ENCODE assay signal across 18 cellular contexts in the genomic region with DNA sequence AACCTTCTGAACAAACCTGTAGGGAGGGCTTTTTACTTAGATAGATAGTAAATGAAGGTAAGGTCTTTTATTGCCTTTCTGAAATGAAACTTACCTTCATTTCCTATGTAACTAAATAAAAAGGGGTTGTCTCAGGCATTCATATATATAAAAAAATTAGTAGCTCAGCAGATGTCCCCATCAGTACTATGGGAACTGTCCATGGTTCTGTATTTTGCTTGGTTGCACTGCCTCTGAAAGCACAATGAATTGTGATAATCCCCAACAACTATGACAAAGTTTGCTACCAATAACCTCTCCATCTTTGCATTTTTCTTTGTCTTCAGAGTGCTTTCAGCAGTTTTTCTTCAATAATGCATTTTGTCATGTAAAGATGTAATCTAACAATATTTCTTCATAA.
DNase-seq lines count a peak whose midpoint lies in the region; ATAC-seq and TF ChIP-seq lines count a peak whose summit lies in the region.
"Had no signal": no experiment of that assay in that cellular context is flagged by ENCODE, and none has a peak within 500 bp of the region (broad histone marks: within the 10 kb centered on the region; RNA-seq: fewer than 3 reads in every experiment).

No MANE protein-coding gene starts in this region.

- H3K4me1 Mint-ChIP-seq in endothelial cell (ENCODE audit: unreplicated experiment), result no peaks in the 10 kb centered on the region
- H3K4me1 Mint-ChIP-seq: neural crest cell; stimulated activated naive CD8-positive, alpha-beta T cell treated with anti-CD3 and anti-CD28 coated beads, Interleukin-15, amount 100 ng/mL, for 72 hours had no signal

- intact Hi-C loops in gastrocnemius medialis (cut with DNase I; ENCODE audit: low total_unique reads), result no loop called here

- H3K27me3 ChIP-seq in brain microvascular endothelial cell (replicated peaks) (no peaks in the 10 kb centered on the region), liver (ENCODE audit: control insufficient read depth in 4 of 4, insufficient read depth in 4 of 4, low read length in 3 of 4) (no peaks in the 10 kb centered on the region), gastrocnemius medialis (no peaks in the 10 kb centered on the region)
- H3K27me3 ChIP-seq: dorsolateral prefrontal cortex, sigmoid colon, SJSA1 had no signal

- no peak overlapping the region for H3K9ac ChIP-seq in liver (ENCODE audit: low read depth in 1 of 2, low read length in 2 of 2)

- H3K36me3 ChIP-seq in brain microvascular endothelial cell (replicated peaks), result no peaks in the 10 kb centered on the region
- H3K36me3 ChIP-seq in liver (ENCODE audit: control insufficient read depth in 4 of 4, insufficient read depth in 3 of 4, low read depth in 1 of 4, low read length in 3 of 4), result no peaks in the 10 kb centered on the region
- H3K36me3 ChIP-seq in gastrocnemius medialis, result no peaks in the 10 kb centered on the region
- H3K36me3 ChIP-seq: sigmoid colon, SJSA1 had no signal

- DNase-seq in EL (peak; percentile 13), NAMALWA (ENCODE audit: low spot score) (peak; percentile 26), brain microvascular endothelial cell (peak; percentile 32), gastrocnemius medialis (no peak), endothelial cell (ENCODE audit: low spot score) (no peak)
- no peak for DNase-seq in stimulated activated CD4-positive, alpha-beta T cell treated with anti-CD3 and anti-CD28 coated beads, Interleukin-2, amount 100 ng/mL, for 48 hours
- DNase-seq: activated T-cell treated with anti-CD3 and anti-CD28 coated beads for 4 hours; dorsolateral prefrontal cortex; GF-D8; NCI-H2081; NCI-H774; sigmoid colon; stimulated activated naive CD8-positive, alpha-beta T cell treated with anti-CD3 and anti-CD28 coated beads, Interleukin-15, amount 100 ng/mL, for 72 hours had no signal

- no peak for TF ChIP-seq POLR2A in gastrocnemius medialis (IDR thresholded peaks at IDR 0.05)

- H3K27ac Mint-ChIP-seq in endothelial cell (ENCODE audit: unreplicated experiment), result no peak overlapping the region
- H3K27ac Mint-ChIP-seq: stimulated activated naive CD8-positive, alpha-beta T cell treated with anti-CD3 and anti-CD28 coated beads, Interleukin-15, amount 100 ng/mL, for 72 hours had no signal

- ATAC-seq in gastrocnemius medialis, result no peak
- ATAC-seq in HG03196 (IDR thresholded peaks at IDR 0.05; ENCODE audit: unreplicated experiment), result no peak
- ATAC-seq: stimulated activated naive CD8-positive, alpha-beta T cell treated with anti-CD3 and anti-CD28 coated beads, Interleukin-15, amount 100 ng/mL, for 72 hours had no signal

- H3K4me1 ChIP-seq in liver (ENCODE audit: control insufficient read depth in 4 of 4, insufficient read depth in 4 of 4, low read length in 3 of 4) (no peaks in the 10 kb centered on the region), gastrocnemius medialis (no peaks in the 10 kb centered on the region)
- H3K4me1 ChIP-seq: SJSA1 had no signal

- in situ Hi-C loops in brain microvascular endothelial cell (cut with HindIII; ENCODE audit: low pct_ligation_motif_present, low sequenced_read_pairs) (no loop called here), gastrocnemius medialis (cut with MboI; ENCODE audit: low sequenced_read_pairs in 4 of 4) (no loop called here)

- H3K27ac ChIP-seq in brain microvascular endothelial cell, result no peak overlapping the region
- no peak overlapping the region for H3K27ac ChIP-seq in liver (ENCODE audit: low read depth in 1 of 2, low read length in 2 of 2)
- H3K27ac ChIP-seq in gastrocnemius medialis, result no peak overlapping the region
- H3K27ac ChIP-seq: dorsolateral prefrontal cortex, sigmoid colon, SJSA1, VCaP had no signal

- H3K4me3 ChIP-seq in brain microvascular endothelial cell (ENCODE audit: low read depth, low read length) (no peak overlapping the region), liver (ENCODE audit: low read depth in 1 of 3, low read length in 3 of 3) (no peak overlapping the region), gastrocnemius medialis (no peak overlapping the region)
- H3K4me3 ChIP-seq: dorsolateral prefrontal cortex, sigmoid colon, SJSA1 had no signal

- no peak for TF ChIP-seq RAD21 in liver (IDR thresholded peaks at IDR 0.05)

- H3K9me3 Mint-ChIP-seq in endothelial cell (ENCODE audit: unreplicated experiment), result no peaks in the 10 kb centered on the region
- H3K9me3 Mint-ChIP-seq: neural crest cell; stimulated activated naive CD8-positive, alpha-beta T cell treated with anti-CD3 and anti-CD28 coated beads, Interleukin-15, amount 100 ng/mL, for 72 hours had no signal

- no peaks in the 10 kb centered on the region for H3K36me3 Mint-ChIP-seq in endothelial cell (ENCODE audit: low read depth, unreplicated experiment)

- no peak overlapping the region for H3K4me3 Mint-ChIP-seq in endothelial cell (ENCODE audit: unreplicated experiment)
- H3K4me3 Mint-ChIP-seq: neural crest cell; stimulated activated naive CD8-positive, alpha-beta T cell treated with anti-CD3 and anti-CD28 coated beads, Interleukin-15, amount 100 ng/mL, for 72 hours had no signal

- TF ChIP-seq CTCF in brain microvascular endothelial cell (IDR thresholded peaks at IDR 0.05; ENCODE audit: low read depth, low read length, missing control alignments) (no peak), liver (IDR thresholded peaks at IDR 0.05; ENCODE audit: low read depth, low read length, missing input control) (no peak), gastrocnemius medialis (IDR thresholded peaks at IDR 0.05 in 4 of 5, conservative IDR thresholded peaks at IDR 0.05 in 1 of 5) (no peak), endothelial cell (IDR thresholded peaks at IDR 0.05; ENCODE audit: unreplicated experiment) (no peak)

- H3K27me3 Mint-ChIP-seq in endothelial cell (ENCODE audit: unreplicated experiment), result no peaks in the 10 kb centered on the region
- H3K27me3 Mint-ChIP-seq: stimulated activated naive CD8-positive, alpha-beta T cell treated with anti-CD3 and anti-CD28 coated beads, Interleukin-15, amount 100 ng/mL, for 72 hours had no signal

- H3K9me3 ChIP-seq in liver (ENCODE audit: control insufficient read depth in 4 of 4, low read length in 3 of 4) (no peaks in the 10 kb centered on the region), gastrocnemius medialis (no peaks in the 10 kb centered on the region)
- H3K9me3 ChIP-seq: sigmoid colon, SJSA1 had no signal

TF ChIP-seq in liver, 16 proteins besides CTCF, POLR2A, EP300 and RAD21:
- no peak for TF ChIP-seq NR2F2 (IDR thresholded peaks at IDR 0.05)
- TF ChIP-seq, protein P1, sequence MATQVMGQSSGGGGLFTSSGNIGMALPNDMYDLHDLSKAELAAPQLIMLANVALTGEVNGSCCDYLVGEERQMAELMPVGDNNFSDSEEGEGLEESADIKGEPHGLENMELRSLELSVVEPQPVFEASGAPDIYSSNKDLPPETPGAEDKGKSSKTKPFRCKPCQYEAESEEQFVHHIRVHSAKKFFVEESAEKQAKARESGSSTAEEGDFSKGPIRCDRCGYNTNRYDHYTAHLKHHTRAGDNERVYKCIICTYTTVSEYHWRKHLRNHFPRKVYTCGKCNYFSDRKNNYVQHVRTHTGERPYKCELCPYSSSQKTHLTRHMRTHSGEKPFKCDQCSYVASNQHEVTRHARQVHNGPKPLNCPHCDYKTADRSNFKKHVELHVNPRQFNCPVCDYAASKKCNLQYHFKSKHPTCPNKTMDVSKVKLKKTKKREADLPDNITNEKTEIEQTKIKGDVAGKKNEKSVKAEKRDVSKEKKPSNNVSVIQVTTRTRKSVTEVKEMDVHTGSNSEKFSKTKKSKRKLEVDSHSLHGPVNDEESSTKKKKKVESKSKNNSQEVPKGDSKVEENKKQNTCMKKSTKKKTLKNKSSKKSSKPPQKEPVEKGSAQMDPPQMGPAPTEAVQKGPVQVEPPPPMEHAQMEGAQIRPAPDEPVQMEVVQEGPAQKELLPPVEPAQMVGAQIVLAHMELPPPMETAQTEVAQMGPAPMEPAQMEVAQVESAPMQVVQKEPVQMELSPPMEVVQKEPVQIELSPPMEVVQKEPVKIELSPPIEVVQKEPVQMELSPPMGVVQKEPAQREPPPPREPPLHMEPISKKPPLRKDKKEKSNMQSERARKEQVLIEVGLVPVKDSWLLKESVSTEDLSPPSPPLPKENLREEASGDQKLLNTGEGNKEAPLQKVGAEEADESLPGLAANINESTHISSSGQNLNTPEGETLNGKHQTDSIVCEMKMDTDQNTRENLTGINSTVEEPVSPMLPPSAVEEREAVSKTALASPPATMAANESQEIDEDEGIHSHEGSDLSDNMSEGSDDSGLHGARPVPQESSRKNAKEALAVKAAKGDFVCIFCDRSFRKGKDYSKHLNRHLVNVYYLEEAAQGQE (IDR thresholded peaks at IDR 0.05), result peak; percentile 97

Comparison
In these comparisons a context has a peak if more than half of its experiments do, and no peak if none do; other contexts are left out.
1. DNase-seq: peak in EL (single experiment), NAMALWA (single experiment) and brain microvascular endothelial cell (single experiment); none in gastrocnemius medialis (0 of 2), stimulated activated CD4-positive, alpha-beta T cell treated with anti-CD3 and anti-CD28 coated beads, Interleukin-2, amount 100 ng/mL, for 48 hours (0 of 2) and endothelial cell (single experiment).